In the genomic region with DNA sequence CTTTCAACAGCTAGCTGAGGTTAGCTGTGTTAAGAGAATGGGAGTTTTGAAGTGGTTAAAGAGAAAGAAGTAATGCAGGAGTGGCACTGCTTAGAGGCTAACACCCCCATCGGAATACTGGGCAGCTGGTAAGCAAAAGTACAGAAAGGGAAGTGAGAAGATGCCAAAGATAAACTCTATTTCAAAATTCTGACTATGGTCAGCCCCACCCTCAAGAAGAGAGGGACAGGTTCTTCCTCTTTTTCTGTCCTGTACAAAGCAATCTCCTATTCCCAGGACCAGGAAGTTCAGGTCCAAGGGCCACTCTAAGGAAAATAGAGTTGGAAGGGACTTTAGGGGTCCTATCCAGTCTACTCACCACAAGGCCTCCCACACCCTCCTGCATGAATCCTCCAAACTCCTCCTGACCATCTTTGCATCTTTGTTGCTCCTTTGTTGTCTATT, we compare ENCODE assay signal across 8 cellular contexts. TPM values are rescaled to one million over a fixed set of nuclear protein-coding genes. Genes with fewer than 3 reads are reported as not detected.
DNase-seq lines count a peak whose midpoint lies in the region; ATAC-seq, FAIRE-seq and TF ChIP-seq lines count a peak whose summit lies in the region.

No MANE protein-coding gene starts in this region.

- peak; percentile 83 for ATAC-seq in GM21447 (IDR thresholded peaks at IDR 0.05; ENCODE audit: unreplicated experiment)

- in situ Hi-C loops in GM13977 (cut with MboI; ENCODE audit: low pct_unique_long_range_greater_than_20kb, low sequenced_read_pairs, unreplicated experiment) = loop anchor here (10.0 kb wide), 1 partner anchor 46 kb away; a partner anchor contains a TSS

- peak overlapping the region; percentile 2 to 92 (median 57) for H3K27ac Mint-ChIP-seq in IgD-negative memory B cell

- H3K27me3 Mint-ChIP-seq in IgD-negative memory B cell = no peaks in the 10 kb centered on the region

- no peak for TF ChIP-seq CTCF in GM13977 (IDR thresholded peaks at IDR 0.05; ENCODE audit: extremely low read depth, insufficient read depth, missing control alignments)

- H3K4me1 Mint-ChIP-seq in IgD-negative memory B cell = peaks cover 32 to 49% (median 38%) of the 10 kb centered on the region in 3 donors

- H3K9me3 Mint-ChIP-seq in IgD-negative memory B cell = no peaks in the 10 kb centered on the region

- DNase-seq in GM13977 (ENCODE audit: low spot score) (peak; percentile 20), germinal center (ENCODE audit: low spot score) (peak; percentile 38), NCI-H526 (lab: John Stamatoyannopoulos, UW) (no peak), D341Med (ENCODE audit: low spot score) (no peak), frontal cortex (ENCODE audit: low spot score in 2 of 2) (no peak), GM19240 (ENCODE audit: insufficient read length, low spot score) (no peak)

- H3K36me3 Mint-ChIP-seq in IgD-negative memory B cell = no peaks in the 10 kb centered on the region

- H3K4me3 Mint-ChIP-seq in IgD-negative memory B cell = peak overlapping the region in 3 of 4 donors; percentile 16 to 71 (median 49)

- no peak for FAIRE-seq in frontal cortex (lab: Jason Lieb, UNC)

RNA-seq across cellular contexts. Expression of a gene that starts 45.9 kb away (rescaled TPM):
- 9.2 TPM for polyA plus RNA-seq in IgD-negative memory B cell
- 58.7 TPM for total RNA-seq in frontal cortex

Comparison
In these comparisons a context has a peak if more than half of its experiments do, and no peak if none do; other contexts are left out.
1. DNase-seq: peak in GM13977 (single experiment) and germinal center (single experiment); none in NCI-H526 (0 of 2), D341Med (single experiment), frontal cortex (0 of 2) and GM19240 (single experiment).